In genomic region chr14:34365309-34365915, GRCh38 we compare ENCODE assay signal across 1 cellular context.
A peak's percentile ranks its signal among the peaks of the same experiment; 100 is the strongest.
TF ChIP-seq lines count a peak whose summit lies in the region.

No MANE protein-coding gene starts in this region.

TF ChIP-seq in HepG2, 621 proteins besides CTCF, POLR2A, EP300 and RAD21 (continued from another document and continues in another):
- TF ChIP-seq E2F1 (CRISPR knock-in tag; IDR thresholded peaks at IDR 0.05) (no peak), SMC3 (IDR thresholded peaks at IDR 0.05; ENCODE audit: low read length) (peak; percentile 69), ZNF143 (CRISPR knock-in tag; IDR thresholded peaks at IDR 0.05) (no peak), ZNF124 (CRISPR knock-in tag; IDR thresholded peaks at IDR 0.05) (no peak), ZNF687 (CRISPR knock-in tag; IDR thresholded peaks at IDR 0.05) (no peak), ZNF747 (CRISPR knock-in tag; IDR thresholded peaks at IDR 0.05; ENCODE audit: borderline replicate concordance) (no peak), TBX3 (IDR thresholded peaks at IDR 0.05; ENCODE audit: borderline replicate concordance) (no peak), ELF4 (CRISPR knock-in tag; IDR thresholded peaks at IDR 0.05; ENCODE audit: borderline replicate concordance) (no peak), ZFP36L1 (CRISPR knock-in tag; IDR thresholded peaks at IDR 0.05) (no peak), TARDBP (CRISPR knock-in tag; IDR thresholded peaks at IDR 0.05) (0 out of 2 replicates have a peak, but pooled peaks have one; percentile 26), ZSCAN21 (CRISPR knock-in tag; IDR thresholded peaks at IDR 0.05; ENCODE audit: borderline replicate concordance) (no peak), ZFYVE20 (CRISPR knock-in tag; IDR thresholded peaks at IDR 0.05; ENCODE audit: borderline replicate concordance, low read depth) (no peak), SRSF1 (optimal IDR thresholded peaks at IDR 0.05; ENCODE audit: low read depth, low read length) (no peak), DR1 (CRISPR knock-in tag; IDR thresholded peaks at IDR 0.05) (no peak), GRHL1 (CRISPR knock-in tag; conservative IDR thresholded peaks at IDR 0.05) (no peak), KAT8 (CRISPR knock-in tag; IDR thresholded peaks at IDR 0.05) (peak; percentile 36), NKX3-1 (CRISPR knock-in tag; IDR thresholded peaks at IDR 0.05) (no peak), KLF13 (CRISPR knock-in tag; IDR thresholded peaks at IDR 0.05) (no peak), ZNF737 (CRISPR knock-in tag; IDR thresholded peaks at IDR 0.05; ENCODE audit: borderline replicate concordance) (no peak), ZNF18 (CRISPR knock-in tag; IDR thresholded peaks at IDR 0.05; ENCODE audit: insufficient replicate concordance) (no peak), RFX5 (IDR thresholded peaks at IDR 0.05; ENCODE audit: low read depth, low read length) (no peak), ZNF614 (CRISPR knock-in tag; IDR thresholded peaks at IDR 0.05; ENCODE audit: borderline replicate concordance) (no peak), MIER3 (CRISPR knock-in tag; IDR thresholded peaks at IDR 0.05; ENCODE audit: borderline replicate concordance) (no peak), ZNF367 (CRISPR knock-in tag; IDR thresholded peaks at IDR 0.05; ENCODE audit: borderline replicate concordance) (no peak), TGIF2 (CRISPR knock-in tag; IDR thresholded peaks at IDR 0.05) (no peak), CCAR2 (optimal IDR thresholded peaks at IDR 0.05; ENCODE audit: low read depth, low read length) (no peak), MAFK (conservative IDR thresholded peaks at IDR 0.05 in 1 of 2, IDR thresholded peaks at IDR 0.05 in 1 of 2; ENCODE audit: low read length in 2 of 2) (no peak), ZNF329 (CRISPR knock-in tag; IDR thresholded peaks at IDR 0.05; ENCODE audit: low read depth) (no peak), MZF1 (CRISPR knock-in tag; IDR thresholded peaks at IDR 0.05; ENCODE audit: borderline replicate concordance) (no peak), ZNF772 (CRISPR knock-in tag; IDR thresholded peaks at IDR 0.05) (no peak), ZNF256 (CRISPR knock-in tag; conservative IDR thresholded peaks at IDR 0.05) (no peak), ZNF546 (CRISPR knock-in tag; conservative IDR thresholded peaks at IDR 0.05) (no peak), SSRP1 (CRISPR knock-in tag; IDR thresholded peaks at IDR 0.05) (no peak), E2F5 (CRISPR knock-in tag; conservative IDR thresholded peaks at IDR 0.05) (no peak)
- TF ChIP-seq, protein P1, sequence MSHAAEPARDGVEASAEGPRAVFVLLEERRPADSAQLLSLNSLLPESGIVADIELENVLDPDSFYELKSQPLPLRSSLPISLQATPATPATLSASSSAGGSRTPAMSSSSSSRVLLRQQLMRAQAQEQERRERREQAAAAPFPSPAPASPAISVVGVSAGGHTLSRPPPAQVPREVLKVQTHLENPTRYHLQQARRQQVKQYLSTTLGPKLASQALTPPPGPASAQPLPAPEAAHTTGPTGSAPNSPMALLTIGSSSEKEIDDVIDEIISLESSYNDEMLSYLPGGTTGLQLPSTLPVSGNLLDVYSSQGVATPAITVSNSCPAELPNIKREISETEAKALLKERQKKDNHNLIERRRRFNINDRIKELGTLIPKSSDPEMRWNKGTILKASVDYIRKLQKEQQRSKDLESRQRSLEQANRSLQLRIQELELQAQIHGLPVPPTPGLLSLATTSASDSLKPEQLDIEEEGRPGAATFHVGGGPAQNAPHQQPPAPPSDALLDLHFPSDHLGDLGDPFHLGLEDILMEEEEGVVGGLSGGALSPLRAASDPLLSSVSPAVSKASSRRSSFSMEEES (CRISPR knock-in tag; IDR thresholded peaks at IDR 0.05): no peak
- TF ChIP-seq, protein P2, sequence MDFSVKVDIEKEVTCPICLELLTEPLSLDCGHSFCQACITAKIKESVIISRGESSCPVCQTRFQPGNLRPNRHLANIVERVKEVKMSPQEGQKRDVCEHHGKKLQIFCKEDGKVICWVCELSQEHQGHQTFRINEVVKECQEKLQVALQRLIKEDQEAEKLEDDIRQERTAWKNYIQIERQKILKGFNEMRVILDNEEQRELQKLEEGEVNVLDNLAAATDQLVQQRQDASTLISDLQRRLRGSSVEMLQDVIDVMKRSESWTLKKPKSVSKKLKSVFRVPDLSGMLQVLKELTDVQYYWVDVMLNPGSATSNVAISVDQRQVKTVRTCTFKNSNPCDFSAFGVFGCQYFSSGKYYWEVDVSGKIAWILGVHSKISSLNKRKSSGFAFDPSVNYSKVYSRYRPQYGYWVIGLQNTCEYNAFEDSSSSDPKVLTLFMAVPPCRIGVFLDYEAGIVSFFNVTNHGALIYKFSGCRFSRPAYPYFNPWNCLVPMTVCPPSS (IDR thresholded peaks at IDR 0.05): no peak
- TF ChIP-seq, protein P3, sequence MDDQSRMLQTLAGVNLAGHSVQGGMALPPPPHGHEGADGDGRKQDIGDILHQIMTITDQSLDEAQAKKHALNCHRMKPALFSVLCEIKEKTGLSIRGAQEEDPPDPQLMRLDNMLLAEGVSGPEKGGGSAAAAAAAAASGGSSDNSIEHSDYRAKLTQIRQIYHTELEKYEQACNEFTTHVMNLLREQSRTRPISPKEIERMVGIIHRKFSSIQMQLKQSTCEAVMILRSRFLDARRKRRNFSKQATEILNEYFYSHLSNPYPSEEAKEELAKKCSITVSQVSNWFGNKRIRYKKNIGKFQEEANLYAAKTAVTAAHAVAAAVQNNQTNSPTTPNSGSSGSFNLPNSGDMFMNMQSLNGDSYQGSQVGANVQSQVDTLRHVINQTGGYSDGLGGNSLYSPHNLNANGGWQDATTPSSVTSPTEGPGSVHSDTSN (CRISPR knock-in tag; IDR thresholded peaks at IDR 0.05; ENCODE audit: borderline replicate concordance): no peak
- TF ChIP-seq, protein P4, sequence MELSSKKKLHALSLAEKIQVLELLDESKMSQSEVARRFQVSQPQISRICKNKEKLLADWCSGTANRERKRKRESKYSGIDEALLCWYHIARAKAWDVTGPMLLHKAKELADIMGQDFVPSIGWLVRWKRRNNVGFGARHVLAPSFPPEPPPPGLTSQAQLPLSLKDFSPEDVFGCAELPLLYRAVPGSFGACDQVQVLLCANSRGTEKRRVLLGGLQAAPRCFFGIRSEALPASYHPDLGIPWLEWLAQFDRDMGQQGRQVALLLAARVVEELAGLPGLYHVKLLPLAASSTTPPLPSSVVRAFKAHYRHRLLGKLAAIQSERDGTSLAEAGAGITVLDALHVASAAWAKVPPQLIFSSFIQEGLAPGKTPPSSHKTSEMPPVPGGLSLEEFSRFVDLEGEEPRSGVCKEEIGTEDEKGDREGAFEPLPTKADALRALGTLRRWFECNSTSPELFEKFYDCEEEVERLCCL (CRISPR knock-in tag; IDR thresholded peaks at IDR 0.05; ENCODE audit: borderline replicate concordance): no peak
- TF ChIP-seq, protein P5, sequence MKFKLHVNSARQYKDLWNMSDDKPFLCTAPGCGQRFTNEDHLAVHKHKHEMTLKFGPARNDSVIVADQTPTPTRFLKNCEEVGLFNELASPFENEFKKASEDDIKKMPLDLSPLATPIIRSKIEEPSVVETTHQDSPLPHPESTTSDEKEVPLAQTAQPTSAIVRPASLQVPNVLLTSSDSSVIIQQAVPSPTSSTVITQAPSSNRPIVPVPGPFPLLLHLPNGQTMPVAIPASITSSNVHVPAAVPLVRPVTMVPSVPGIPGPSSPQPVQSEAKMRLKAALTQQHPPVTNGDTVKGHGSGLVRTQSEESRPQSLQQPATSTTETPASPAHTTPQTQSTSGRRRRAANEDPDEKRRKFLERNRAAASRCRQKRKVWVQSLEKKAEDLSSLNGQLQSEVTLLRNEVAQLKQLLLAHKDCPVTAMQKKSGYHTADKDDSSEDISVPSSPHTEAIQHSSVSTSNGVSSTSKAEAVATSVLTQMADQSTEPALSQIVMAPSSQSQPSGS (CRISPR knock-in tag; IDR thresholded peaks at IDR 0.05): no peak
- TF ChIP-seq, protein P6, sequence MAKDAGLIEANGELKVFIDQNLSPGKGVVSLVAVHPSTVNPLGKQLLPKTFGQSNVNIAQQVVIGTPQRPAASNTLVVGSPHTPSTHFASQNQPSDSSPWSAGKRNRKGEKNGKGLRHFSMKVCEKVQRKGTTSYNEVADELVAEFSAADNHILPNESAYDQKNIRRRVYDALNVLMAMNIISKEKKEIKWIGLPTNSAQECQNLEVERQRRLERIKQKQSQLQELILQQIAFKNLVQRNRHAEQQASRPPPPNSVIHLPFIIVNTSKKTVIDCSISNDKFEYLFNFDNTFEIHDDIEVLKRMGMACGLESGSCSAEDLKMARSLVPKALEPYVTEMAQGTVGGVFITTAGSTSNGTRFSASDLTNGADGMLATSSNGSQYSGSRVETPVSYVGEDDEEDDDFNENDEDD (CRISPR knock-in tag; IDR thresholded peaks at IDR 0.05; ENCODE audit: borderline replicate concordance): no peak
